In genomic region chr12:10068634-10069033, GRCh38 we compare ENCODE assay signal across 1 cellular context.
TF ChIP-seq lines count a peak whose summit lies in the region.

No MANE protein-coding gene starts in this region.

TF ChIP-seq in HepG2, 621 proteins besides CTCF, POLR2A, EP300 and RAD21:
- TF ChIP-seq MAFK (conservative IDR thresholded peaks at IDR 0.05 in 1 of 2, IDR thresholded peaks at IDR 0.05 in 1 of 2; ENCODE audit: low read length in 2 of 2) (peak; percentile 18 to 32; a peak in 2 of 4 replicates), ZNF296 (CRISPR knock-in tag; conservative IDR thresholded peaks at IDR 0.05) (no peak), CERS6 (CRISPR knock-in tag; IDR thresholded peaks at IDR 0.05) (no peak)
